10 cellular contexts compared by ENCODE assay signal in the genomic region with DNA sequence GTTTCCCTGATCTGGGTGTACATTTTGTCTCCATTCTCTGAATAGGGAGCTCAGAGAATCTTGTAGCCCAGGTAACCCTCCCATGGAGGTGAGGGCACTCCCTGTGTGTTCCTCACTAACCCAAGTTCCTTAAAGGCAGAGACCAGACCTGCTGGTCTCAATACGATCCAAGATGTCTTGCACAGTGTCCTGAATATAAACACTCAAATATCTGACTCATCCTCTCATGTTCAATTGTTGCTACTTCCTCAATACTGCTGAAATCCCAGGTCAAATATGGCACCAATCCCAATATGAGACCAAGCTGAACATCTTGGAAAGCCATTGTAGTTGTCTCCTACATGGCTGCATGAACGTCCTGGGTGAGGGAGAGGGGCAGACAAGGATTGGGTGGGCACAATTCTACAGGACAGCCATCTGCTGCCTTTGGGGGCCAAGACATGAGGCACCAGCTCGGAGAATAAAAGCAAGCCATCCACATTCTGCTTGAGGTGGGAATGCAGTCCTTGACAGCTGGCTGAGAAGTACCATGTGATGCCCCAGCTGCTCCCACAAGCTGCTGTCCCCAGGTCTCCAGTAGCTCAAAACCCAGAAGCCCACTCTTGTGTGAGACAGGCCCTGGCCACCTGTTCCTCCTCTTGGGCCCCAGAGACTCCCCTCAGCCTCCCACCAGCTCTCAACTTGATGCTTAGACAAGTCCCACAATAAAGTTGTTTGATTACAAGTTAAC. TPM values are rescaled to one million over a fixed set of nuclear protein-coding genes. Genes with fewer than 3 reads are reported as not detected.
DNase-seq lines count a peak whose midpoint lies in the region; ATAC-seq and TF ChIP-seq lines count a peak whose summit lies in the region.
"Had no signal": no experiment of that assay in that cellular context is flagged by ENCODE, and none has a peak within 500 bp of the region (broad histone marks: within the 10 kb centered on the region; RNA-seq: fewer than 3 reads in every experiment).

No MANE protein-coding gene starts in this region.

- no peaks in the 10 kb centered on the region for H3K9me3 Mint-ChIP-seq in activated naive CD4-positive, alpha-beta T cell treated with anti-CD3 and anti-CD28 coated beads for 36 hours
- H3K9me3 Mint-ChIP-seq in activated B cell treated with CpG ODN at 0.5 μM for 24 hours (no peaks in the 10 kb centered on the region), immature natural killer cell (no peaks in the 10 kb centered on the region)
- H3K9me3 Mint-ChIP-seq: endodermal cell had no signal

- DNase-seq in activated naive CD4-positive, alpha-beta T cell treated with anti-CD3 and anti-CD28 coated beads for 36 hours = no peak
- no peak for DNase-seq in activated naive CD4-positive, alpha-beta T cell treated with Interleukin-2 at 50 U/mL for 16 hours
- no peak for DNase-seq in activated B cell treated with CpG ODN at 0.5 μM for 24 hours
- no peak for DNase-seq in immature natural killer cell
- no peak for DNase-seq in tibial nerve (ENCODE audit: low spot score in 2 of 2)
- DNase-seq in DMS79 (lab: John Stamatoyannopoulos, UW) = no peak
- DNase-seq: endodermal cell had no signal

- H3K4me1 ChIP-seq in tibial nerve = peaks cover 0 to 100% (median 76%) of the 10 kb centered on the region in 4 donors

- H3K36me3 ChIP-seq in tibial nerve = no peaks in the 10 kb centered on the region

- no peaks in the 10 kb centered on the region for H3K9me3 ChIP-seq in tibial nerve

- H3K27ac ChIP-seq in tibial nerve = peak overlapping the region; percentile 28 to 96 (median 72)

- H3K27ac Mint-ChIP-seq in activated naive CD4-positive, alpha-beta T cell treated with anti-CD3 and anti-CD28 coated beads for 36 hours = peak overlapping the region; percentile 67
- peak overlapping the region; percentile 43 for H3K27ac Mint-ChIP-seq in activated B cell treated with CpG ODN at 0.5 μM for 24 hours
- peak overlapping the region; percentile 2 to 67 (median 30) for H3K27ac Mint-ChIP-seq in immature natural killer cell

- H3K4me3 ChIP-seq in tibial nerve = no peak overlapping the region

- WGBS in tibial nerve, 2 donors = 78 to 96% methylated on average over 3 of the region's 3 CpGs

- no peak for ATAC-seq in activated B cell treated with CpG ODN at 0.5 μM for 24 hours (ENCODE audit: low read depth)
- ATAC-seq in GM18867 (IDR thresholded peaks at IDR 0.05; ENCODE audit: unreplicated experiment) = no peak
- ATAC-seq in HG03378 (IDR thresholded peaks at IDR 0.05; ENCODE audit: unreplicated experiment) = no peak

- no peak for TF ChIP-seq CTCF in activated B cell treated with CpG ODN at 0.5 μM for 24 hours (IDR thresholded peaks at IDR 0.05)
- no peak for TF ChIP-seq CTCF in tibial nerve (IDR thresholded peaks at IDR 0.05)

- POLR2A ChIA-PET in activated B cell treated with CpG ODN at 0.5 μM for 24 hours (lab: Charles Lee) = interaction anchor here (0.8 to 1.1 kb wide), 2 partner anchors 8 to 24 kb away, joined by 4 to 5 read pairs; no protein-coding TSS in a partner anchor

- TF ChIP-seq EP300 in tibial nerve (IDR thresholded peaks at IDR 0.05) = peak in 1 of 2 donors; percentile 24

- no peak for TF ChIP-seq POLR2A in tibial nerve (IDR thresholded peaks at IDR 0.05)

- no peaks in the 10 kb centered on the region for H3K27me3 ChIP-seq in tibial nerve

- CTCF ChIA-PET in activated naive CD4-positive, alpha-beta T cell treated with anti-CD3 and anti-CD28 coated beads for 36 hours (lab: Charles Lee) = interaction anchor here (0.7 to 2.3 kb wide), 4 partner anchors 10 to 53 kb away, joined by 3 to 9 read pairs (median 4); no protein-coding TSS in a partner anchor
- CTCF ChIA-PET in activated B cell treated with CpG ODN at 0.5 μM for 24 hours (lab: Charles Lee) = interaction anchor here (1.0 to 1.5 kb wide), 2 partner anchors 9 to 49 kb away, joined by 4 to 6 read pairs; no protein-coding TSS in a partner anchor

- intact Hi-C loops in activated naive CD4-positive, alpha-beta T cell treated with anti-CD3 and anti-CD28 coated beads for 36 hours (cut with micrococcal nuclease) = no loop called here
- intact Hi-C loops in activated B cell treated with CpG ODN at 0.5 μM for 24 hours (cut with micrococcal nuclease) = no loop called here

- peaks cover 63% of the 10 kb centered on the region for H3K4me1 Mint-ChIP-seq in activated naive CD4-positive, alpha-beta T cell treated with anti-CD3 and anti-CD28 coated beads for 36 hours (ENCODE audit: low read depth)
- peaks cover 72% of the 10 kb centered on the region for H3K4me1 Mint-ChIP-seq in activated B cell treated with CpG ODN at 0.5 μM for 24 hours
- peaks cover 55 to 70% of the 10 kb centered on the region in 2 donors for H3K4me1 Mint-ChIP-seq in immature natural killer cell

- H3K36me3 Mint-ChIP-seq in activated naive CD4-positive, alpha-beta T cell treated with anti-CD3 and anti-CD28 coated beads for 36 hours (ENCODE audit: low read depth) = no peaks in the 10 kb centered on the region
- no peaks in the 10 kb centered on the region for H3K36me3 Mint-ChIP-seq in activated B cell treated with CpG ODN at 0.5 μM for 24 hours (ENCODE audit: low read depth)
- no peaks in the 10 kb centered on the region for H3K36me3 Mint-ChIP-seq in immature natural killer cell

- H3K27me3 Mint-ChIP-seq in activated naive CD4-positive, alpha-beta T cell treated with anti-CD3 and anti-CD28 coated beads for 36 hours (ENCODE audit: low read depth) = no peaks in the 10 kb centered on the region
- no peaks in the 10 kb centered on the region for H3K27me3 Mint-ChIP-seq in activated B cell treated with CpG ODN at 0.5 μM for 24 hours
- H3K27me3 Mint-ChIP-seq in immature natural killer cell (ENCODE audit: low read depth in 3 of 3) = peaks cover 0 to 4% (median 0%) of the 10 kb centered on the region in 3 donors

- H3K4me3 Mint-ChIP-seq in activated naive CD4-positive, alpha-beta T cell treated with anti-CD3 and anti-CD28 coated beads for 36 hours = no peak overlapping the region
- peak overlapping the region; percentile 7 for H3K4me3 Mint-ChIP-seq in activated B cell treated with CpG ODN at 0.5 μM for 24 hours
- no peak overlapping the region for H3K4me3 Mint-ChIP-seq in immature natural killer cell
- H3K4me3 Mint-ChIP-seq: endodermal cell had no signal

RNA-seq across cellular contexts. Expression of a gene that starts 18.2 kb away (rescaled TPM):
- total RNA-seq in activated naive CD4-positive, alpha-beta T cell treated with anti-CD3 and anti-CD28 coated beads for 36 hours = 10 to 100 TPM; 57.1 to 60.3 TPM
- total RNA-seq in activated B cell treated with CpG ODN at 0.5 μM for 24 hours (12.9 and 13.7 TPM in 2 replicates), tibial nerve (100 to 1,000 TPM in 2 of 4 donors, 10 to 100 TPM in 2; 64.5 to 127 (median 94.5) TPM)
- 10 to 100 TPM in 1 of 3 donors, 1 to 10 TPM in 2; 3.5 to 10.2 (median 7.8) TPM for polyA plus RNA-seq in immature natural killer cell

RNA-seq across cellular contexts. Expression of a gene that starts 33.1 kb away (rescaled TPM):
- total RNA-seq in activated naive CD4-positive, alpha-beta T cell treated with anti-CD3 and anti-CD28 coated beads for 36 hours = not detected
- total RNA-seq in activated B cell treated with CpG ODN at 0.5 μM for 24 hours (not detected in 2 replicates), tibial nerve (not detected)
- not detected for polyA plus RNA-seq in immature natural killer cell
- total RNA-seq: endodermal cell had no signal
- polyA plus RNA-seq: BJ had no signal
